ENCODE assay signal across 8 cellular contexts in genomic region chr17:28057731-28058246, GRCh38. TPM values are rescaled to one million over a fixed set of nuclear protein-coding genes. Genes with fewer than 3 reads are reported as not detected.
A peak's percentile ranks its signal among the peaks of the same experiment; 100 is the strongest.
DNase-seq lines count a peak whose midpoint lies in the region; ATAC-seq and TF ChIP-seq lines count a peak whose summit lies in the region.

No MANE protein-coding gene starts in this region.

- peaks cover 31% of the 10 kb centered on the region for H3K4me1 Mint-ChIP-seq in stimulated activated effector memory CD8-positive, alpha-beta T cell treated with anti-CD3 and anti-CD28 coated beads, Interleukin-12 subunit alpha, Interleukin-12 subunit beta, amount 100 ng/mL, for 72 hours

- H3K27ac ChIP-seq in angular gyrus (ENCODE audit: low read depth, low read length) (peak overlapping the region; percentile 81), thyroid gland (peak overlapping the region in 1 of 3 donors; percentile 15)

- no peaks in the 10 kb centered on the region for H3K4me1 ChIP-seq in BE2C
- H3K4me1 ChIP-seq in thyroid gland: peaks cover 20 to 42% of the 10 kb centered on the region in 2 donors

- H3K9me3 ChIP-seq in BE2C (no peaks in the 10 kb centered on the region), thyroid gland (no peaks in the 10 kb centered on the region)

- H3K4me3 Mint-ChIP-seq in stimulated activated effector memory CD8-positive, alpha-beta T cell treated with anti-CD3 and anti-CD28 coated beads, Interleukin-12 subunit alpha, Interleukin-12 subunit beta, amount 100 ng/mL, for 72 hours: no peak overlapping the region

- TF ChIP-seq CTCF in BE2C (IDR thresholded peaks at IDR 0.05; ENCODE audit: low read depth, low read length) (no peak), thyroid gland (IDR thresholded peaks at IDR 0.05) (no peak)

- DNase-seq in AML-193 (lab: John Stamatoyannopoulos, UW) (peak; percentile 45 to 60), BE2C (no peak), NCI-H1105 treated with DMSO at 0.1 percent for 48 hours (lab: John Stamatoyannopoulos, UW) (no peak), thyroid gland (no peak)
- no peak for DNase-seq in stimulated activated effector memory CD8-positive, alpha-beta T cell treated with anti-CD3 and anti-CD28 coated beads, Interleukin-12 subunit alpha, Interleukin-12 subunit beta, amount 100 ng/mL, for 72 hours (ENCODE audit: low spot score in 2 of 2)

- 94 to 100% methylated on average over 1 of the region's 1 CpG for WGBS in thyroid gland, 2 donors

- no peaks in the 10 kb centered on the region for H3K36me3 ChIP-seq in BE2C
- no peaks in the 10 kb centered on the region for H3K36me3 ChIP-seq in thyroid gland

- no peak for TF ChIP-seq POLR2A in thyroid gland (IDR thresholded peaks at IDR 0.05)

- H3K27ac Mint-ChIP-seq in stimulated activated effector memory CD8-positive, alpha-beta T cell treated with anti-CD3 and anti-CD28 coated beads, Interleukin-12 subunit alpha, Interleukin-12 subunit beta, amount 100 ng/mL, for 72 hours: peak overlapping the region; percentile 90

- H3K4me3 ChIP-seq in BE2C (ENCODE audit: low read depth, low read length) (no peak overlapping the region), thyroid gland (replicated peaks in 1 of 3) (no peak overlapping the region)

- H3K36me3 Mint-ChIP-seq in stimulated activated effector memory CD8-positive, alpha-beta T cell treated with anti-CD3 and anti-CD28 coated beads, Interleukin-12 subunit alpha, Interleukin-12 subunit beta, amount 100 ng/mL, for 72 hours: no peaks in the 10 kb centered on the region

- no peaks in the 10 kb centered on the region for H3K27me3 ChIP-seq in BE2C
- H3K27me3 ChIP-seq in thyroid gland: no peaks in the 10 kb centered on the region

- ATAC-seq in GM19351 (IDR thresholded peaks at IDR 0.05; ENCODE audit: unreplicated experiment): peak; percentile 85
- peak; percentile 78 for ATAC-seq in HG03196 (IDR thresholded peaks at IDR 0.05; ENCODE audit: unreplicated experiment)
- peak; percentile 96 for ATAC-seq in stimulated activated effector memory CD8-positive, alpha-beta T cell treated with anti-CD3 and anti-CD28 coated beads, Interleukin-12 subunit alpha, Interleukin-12 subunit beta, amount 100 ng/mL, for 72 hours

- intact Hi-C loops in thyroid gland (cut with DNase I): no loop called here

- no peaks in the 10 kb centered on the region for H3K9me3 Mint-ChIP-seq in stimulated activated effector memory CD8-positive, alpha-beta T cell treated with anti-CD3 and anti-CD28 coated beads, Interleukin-12 subunit alpha, Interleukin-12 subunit beta, amount 100 ng/mL, for 72 hours

RNA-seq across cellular contexts. Expression of gene NLK, which starts 15.3 kb away (rescaled TPM):
- polyA plus RNA-seq in BE2C (2012; ENCODE audit: insufficient read depth, insufficient read length, low read depth): 12.0 TPM
- 10 to 100 TPM; 37.7 to 54.2 (median 46.0) TPM for total RNA-seq in thyroid gland

Comparison
In these comparisons a context has a peak if more than half of its experiments do, and no peak if none do; other contexts are left out.
1. DNase-seq: peak in AML-193 (2 of 2); none in stimulated activated effector memory CD8-positive, alpha-beta T cell treated with anti-CD3 and anti-CD28 coated beads, Interleukin-12 subunit alpha, Interleukin-12 subunit beta, amount 100 ng/mL, for 72 hours (0 of 2), BE2C (single experiment), NCI-H1105 treated with DMSO at 0.1 percent for 48 hours (single experiment) and thyroid gland (0 of 2).
2. Peak in every context shown above with its lines, with median percentiles within 50 percentile points of each other: ATAC-seq.